ENCODE assay signal across 24 cellular contexts in genomic region chr13:43107780-43108179, GRCh38.
DNase-seq lines count a peak whose midpoint lies in the region; ATAC-seq and TF ChIP-seq lines count a peak whose summit lies in the region.
"Had no signal": no experiment of that assay in that cellular context is flagged by ENCODE, and none has a peak within 500 bp of the region (broad histone marks: within the 10 kb centered on the region; RNA-seq: fewer than 3 reads in every experiment).

No MANE protein-coding gene starts in this region.

- no peaks in the 10 kb centered on the region for H3K27me3 Mint-ChIP-seq in T-helper 17 cell
- H3K27me3 Mint-ChIP-seq: memory B cell; stimulated activated naive CD8-positive, alpha-beta T cell treated with anti-CD3 and anti-CD28 coated beads, Interleukin-15, Interleukin-2, amounts not matched to agents 100 ng/mL and 50 ng/mL, for 24 hours had no signal

- no peak for ATAC-seq in T-helper 17 cell
- ATAC-seq: activated CD8-positive, alpha-beta memory T cell treated with anti-CD3 and anti-CD28 coated beads, Interleukin-2, amount 10 ng/mL, durations not matched to agents 7 days and 5 days had no signal

- no peak overlapping the region for H2AFZ ChIP-seq in GM23248

- peak; percentile 31 for DNase-seq in AG04449 (ENCODE audit: low read depth, low spot score)
- peak; percentile 62 for DNase-seq in GM23248
- peak; percentile 38 for DNase-seq in adipocyte (ENCODE audit: low read depth)
- DNase-seq in kidney glomerular epithelial cell (lab: John Stamatoyannopoulos, UW): peak; percentile 9
- DNase-seq in DMS53 treated with DMSO at 0.1 percent for 48 hours (lab: John Stamatoyannopoulos, UW; ENCODE audit: unreplicated experiment): no peak
- no peak for DNase-seq in T-helper 17 cell
- no peak for DNase-seq in dermis blood vessel endothelial cell
- DNase-seq in NCI-H1048 (lab: John Stamatoyannopoulos, UW): no peak
- DNase-seq: activated CD4-positive, CD25-positive, alpha-beta regulatory T cell; activated CD8-positive, alpha-beta memory T cell treated with anti-CD3 and anti-CD28 coated beads, Interleukin-2, amount 10 ng/mL, durations not matched to agents 7 days and 5 days; activated naive CD4-positive, alpha-beta T cell treated with Interleukin-2 at 50 U/mL for 16 hours; adrenal gland; brain microvascular endothelial cell; effector CD4-positive, alpha-beta T cell; foreskin melanocyte; HCEC 1CT; NCI-H1092; NCI-H1694 treated with DMSO at 0.1 percent for 48 hours; NCI-H2171; NCI-H524 treated with DMSO at 0.1 percent for 48 hours; NK-92 treated with Interleukin-12 subunit alpha and Interleukin-12 subunit beta, amount 100 ng/mL, for 24 hours; uterus had no signal

- H3K4me1 ChIP-seq in GM23248 (ENCODE audit: insufficient read depth) (peaks cover 27% of the 10 kb centered on the region), adipocyte (ENCODE audit: control insufficient read depth, insufficient read depth, low read length) (peaks cover 16% of the 10 kb centered on the region)
- H3K4me1 ChIP-seq: uterus had no signal

- H3K27ac Mint-ChIP-seq in T-helper 17 cell: no peak overlapping the region
- H3K27ac Mint-ChIP-seq: activated CD8-positive, alpha-beta memory T cell treated with anti-CD3 and anti-CD28 coated beads, Interleukin-2, amount 10 ng/mL, durations not matched to agents 7 days and 5 days; memory B cell; stimulated activated naive CD8-positive, alpha-beta T cell treated with anti-CD3 and anti-CD28 coated beads, Interleukin-15, Interleukin-2, amounts not matched to agents 100 ng/mL and 50 ng/mL, for 24 hours had no signal

- H3K4me3 ChIP-seq in AG04449 (ENCODE audit: low read depth, low read length): no peak overlapping the region
- H3K4me3 ChIP-seq in GM23248: no peak overlapping the region
- H3K4me3 ChIP-seq in adipocyte (ENCODE audit: low read length): no peak overlapping the region
- H3K4me3 ChIP-seq: adrenal gland, uterus had no signal

- in situ Hi-C loops in GM23248 (cut with MboI): no loop called here

- WGBS in GM23248 (ENCODE audit: low coverage in 1 of 2, low lambda C conversion rate in 2 of 2, missing lambda C conversion rate in 2 of 2), 2 experiments: 19 to 27% methylated on average over 2 of the region's 2 CpGs

- no peak overlapping the region for H3K4me3 Mint-ChIP-seq in T-helper 17 cell
- H3K4me3 Mint-ChIP-seq: activated CD8-positive, alpha-beta memory T cell treated with anti-CD3 and anti-CD28 coated beads, Interleukin-2, amount 10 ng/mL, durations not matched to agents 7 days and 5 days; memory B cell; stimulated activated naive CD8-positive, alpha-beta T cell treated with anti-CD3 and anti-CD28 coated beads, Interleukin-15, Interleukin-2, amounts not matched to agents 100 ng/mL and 50 ng/mL, for 24 hours had no signal

- H3K36me3 ChIP-seq in GM23248 (ENCODE audit: low read depth) (no peaks in the 10 kb centered on the region), adipocyte (ENCODE audit: control insufficient read depth, insufficient read depth, low read length, severe bottlenecking) (no peaks in the 10 kb centered on the region)
- H3K36me3 ChIP-seq: adrenal gland, brain microvascular endothelial cell, uterus had no signal

- H3K9me3 ChIP-seq in GM23248 (ENCODE audit: low read depth): no peaks in the 10 kb centered on the region
- no peaks in the 10 kb centered on the region for H3K9me3 ChIP-seq in adipocyte (ENCODE audit: control insufficient read depth, low read length)
- H3K9me3 ChIP-seq in T-helper 17 cell (ENCODE audit: control insufficient read depth, low read length, poor library complexity, severe bottlenecking): no peaks in the 10 kb centered on the region
- H3K9me3 ChIP-seq: adrenal gland, uterus had no signal

- no peak overlapping the region for H3K27ac ChIP-seq in GM23248
- H3K27ac ChIP-seq: adrenal gland, brain microvascular endothelial cell, uterus had no signal

- H3K9ac ChIP-seq in GM23248 (no peak overlapping the region), adipocyte (ENCODE audit: low read length) (no peak overlapping the region)

- H3K4me2 ChIP-seq in GM23248 (ENCODE audit: unreplicated experiment): peak overlapping the region; percentile 35

- peaks cover 8% of the 10 kb centered on the region for H3K36me3 Mint-ChIP-seq in T-helper 17 cell (ENCODE audit: low read depth)

- H3K4me1 Mint-ChIP-seq in T-helper 17 cell: no peaks in the 10 kb centered on the region
- H3K4me1 Mint-ChIP-seq: activated CD8-positive, alpha-beta memory T cell treated with anti-CD3 and anti-CD28 coated beads, Interleukin-2, amount 10 ng/mL, durations not matched to agents 7 days and 5 days; memory B cell had no signal

- CTCF ChIA-PET in AG04449 (lab: Yijun Ruan, JAX): interaction anchor here (1.0 to 1.5 kb wide), 2 partner anchors 23 to 35 kb away, joined by 4 read pairs; no protein-coding TSS in a partner anchor

- H4K20me1 ChIP-seq in GM23248 (ENCODE audit: insufficient read depth): no peaks in the 10 kb centered on the region

- H3K79me2 ChIP-seq in GM23248 (ENCODE audit: insufficient read depth): peaks cover 17% of the 10 kb centered on the region

- no peaks in the 10 kb centered on the region for H3K27me3 ChIP-seq in GM23248 (replicated peaks; ENCODE audit: insufficient read depth)
- no peaks in the 10 kb centered on the region for H3K27me3 ChIP-seq in adipocyte (replicated peaks; ENCODE audit: control insufficient read depth, insufficient read depth, low read length)
- H3K27me3 ChIP-seq: adrenal gland, brain microvascular endothelial cell, uterus had no signal

- peaks cover 7% of the 10 kb centered on the region; the same call in 1 of the 2 replicates for H3F3A ChIP-seq in GM23248 (ENCODE audit: insufficient read depth)

- POLR2A ChIA-PET in AG04449 (lab: Yijun Ruan, JAX): no interaction called here

- no peaks in the 10 kb centered on the region for H3K9me2 ChIP-seq in GM23248 (ENCODE audit: insufficient read depth)

- TF ChIP-seq CTCF in AG04449 (IDR thresholded peaks at IDR 0.05; ENCODE audit: insufficient read depth, low read length, missing control alignments): no peak

Comparison
In these comparisons a context has a peak if more than half of its experiments do, and no peak if none do; other contexts are left out.
1. DNase-seq: peak in AG04449 (single experiment), GM23248 (single experiment), adipocyte (single experiment) and kidney glomerular epithelial cell (single experiment); none in DMS53 treated with DMSO at 0.1 percent for 48 hours (single experiment), T-helper 17 cell (0 of 3), dermis blood vessel endothelial cell (single experiment) and NCI-H1048 (single experiment).